ENCODE assay signal across 8 cellular contexts in the genomic region with DNA sequence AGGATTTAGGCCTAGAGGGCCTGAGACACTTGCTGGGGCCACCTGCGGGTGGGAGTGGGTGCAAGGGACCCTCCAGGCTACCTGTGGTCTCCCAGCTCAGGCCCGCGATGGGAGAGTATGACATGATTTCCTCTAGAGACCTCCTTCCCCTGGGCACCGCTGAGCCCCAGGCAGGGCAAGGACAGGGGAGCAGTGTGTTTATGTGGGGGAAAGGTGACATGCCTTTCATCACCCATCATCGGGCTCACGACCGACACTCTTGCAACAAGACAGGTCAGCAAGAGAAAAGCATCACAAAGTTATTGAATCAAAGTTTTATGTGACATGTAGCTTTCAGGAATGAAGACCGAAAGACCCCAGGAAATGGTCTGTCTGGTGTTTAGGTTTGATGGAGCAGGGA. TPM values are rescaled to one million over a fixed set of nuclear protein-coding genes. Genes with fewer than 3 reads are reported as not detected.
A peak's percentile ranks its signal among the peaks of the same experiment; 100 is the strongest.
DNase-seq lines count a peak whose midpoint lies in the region; ATAC-seq and TF ChIP-seq lines count a peak whose summit lies in the region.

No MANE protein-coding gene starts in this region.

- 32% methylated on average over 8 of the region's 8 CpGs for whole genome bisulfite sequencing in liver
- 96% methylated on average over 6 of the region's 8 CpGs for WGBS in mammary epithelial cell (ENCODE audit: low coverage, missing lambda C conversion rate)

- H3K9ac ChIP-seq in liver (ENCODE audit: low read depth in 1 of 2, low read length in 2 of 2) (peak overlapping the region; percentile 62 to 73), mammary epithelial cell (ENCODE audit: insufficient read depth, low read length) (no peak overlapping the region)

- peaks cover 19% of the 10 kb centered on the region for H3K36me3 Mint-ChIP-seq in activated naive CD4-positive, alpha-beta T cell treated with anti-CD3 and anti-CD28 coated beads, Interleukin-2, amount 10 ng/mL, durations not matched to agents 7 days and 5 days
- peaks cover 41% of the 10 kb centered on the region for H3K36me3 Mint-ChIP-seq in activated naive CD8-positive, alpha-beta T cell treated with anti-CD3 and anti-CD28 coated beads for 36 hours

- no peak for TF ChIP-seq RAD21 in liver (IDR thresholded peaks at IDR 0.05)

- H3K9me3 Mint-ChIP-seq in activated naive CD4-positive, alpha-beta T cell treated with anti-CD3 and anti-CD28 coated beads, Interleukin-2, amount 10 ng/mL, durations not matched to agents 7 days and 5 days: no peaks in the 10 kb centered on the region
- no peaks in the 10 kb centered on the region for H3K9me3 Mint-ChIP-seq in activated naive CD8-positive, alpha-beta T cell treated with anti-CD3 and anti-CD28 coated beads for 36 hours

- DNase-seq in activated naive CD4-positive, alpha-beta T cell treated with anti-CD3 and anti-CD28 coated beads, Interleukin-2, amount 10 ng/mL, durations not matched to agents 7 days and 5 days: no peak
- DNase-seq in activated naive CD4-positive, alpha-beta T cell treated with anti-CD3 and anti-CD28 coated beads, Interleukin-2, amount 50 U/mL, for 16 hours: no peak
- DNase-seq in activated naive CD8-positive, alpha-beta T cell treated with anti-CD3 and anti-CD28 coated beads for 36 hours: no peak
- no peak for DNase-seq in upper lobe of right lung
- no peak for DNase-seq in DMS114 treated with DMSO at 0.1 percent for 48 hours (lab: John Stamatoyannopoulos, UW; ENCODE audit: unreplicated experiment)
- DNase-seq in mammary epithelial cell: no peak
- DNase-seq in SKM-1 (lab: John Stamatoyannopoulos, UW; ENCODE audit: unreplicated experiment): no peak

- dilution Hi-C loops in mammary epithelial cell (cut with HindIII; ENCODE audit: low sequenced_read_pairs): no loop called here

- no peaks in the 10 kb centered on the region for H3K27me3 ChIP-seq in liver (ENCODE audit: control insufficient read depth in 4 of 4, insufficient read depth in 4 of 4, low read length in 3 of 4)
- no peaks in the 10 kb centered on the region for H3K27me3 ChIP-seq in upper lobe of right lung
- H3K27me3 ChIP-seq in mammary epithelial cell (ENCODE audit: insufficient read depth, low read length): no peaks in the 10 kb centered on the region

- peak overlapping the region; percentile 89 for H3K27ac Mint-ChIP-seq in activated naive CD4-positive, alpha-beta T cell treated with anti-CD3 and anti-CD28 coated beads, Interleukin-2, amount 10 ng/mL, durations not matched to agents 7 days and 5 days
- H3K27ac Mint-ChIP-seq in activated naive CD8-positive, alpha-beta T cell treated with anti-CD3 and anti-CD28 coated beads for 36 hours: peak overlapping the region; percentile 74

- H4K20me1 ChIP-seq in mammary epithelial cell (ENCODE audit: insufficient read depth, low read length): no peaks in the 10 kb centered on the region

- CTCF ChIA-PET in activated naive CD4-positive, alpha-beta T cell treated with anti-CD3 and anti-CD28 coated beads, Interleukin-2, amount 10 ng/mL, durations not matched to agents 7 days and 5 days (lab: Charles Lee): interaction anchor here (1.2 to 3.3 kb wide), 6 partner anchors 9 to 29 kb away, joined by 4 to 40 read pairs (median 7); no protein-coding TSS in a partner anchor
- CTCF ChIA-PET in mammary epithelial cell (lab: Charles Lee; ENCODE audit: low non-redundant PET): no interaction called here

- TF ChIP-seq CTCF in liver (IDR thresholded peaks at IDR 0.05; ENCODE audit: low read depth, low read length, missing input control): no peak
- TF ChIP-seq CTCF in upper lobe of right lung (IDR thresholded peaks at IDR 0.05): no peak
- TF ChIP-seq CTCF in mammary epithelial cell (conservative IDR thresholded peaks at IDR 0.05 in 1 of 2, IDR thresholded peaks at IDR 0.05 in 1 of 2; ENCODE audit: extremely low read depth in 1 of 2, insufficient read depth in 1 of 2, low read depth in 1 of 2, low read length in 2 of 2): no peak

- no TSS peak for BruUV-seq in mammary epithelial cell (replicated peaks; lab: Mats Ljungman, UMichigan)

- no peak overlapping the region for H2AFZ ChIP-seq in mammary epithelial cell (ENCODE audit: low read depth, low read length)

- no peak overlapping the region for H3K4me2 ChIP-seq in mammary epithelial cell (ENCODE audit: insufficient read depth, low read depth, low read length)

- H3K4me3 ChIP-seq in liver (ENCODE audit: low read depth in 1 of 3, low read length in 3 of 3) (no peak overlapping the region), upper lobe of right lung (no peak overlapping the region), mammary epithelial cell (replicated peaks in 1 of 3; ENCODE audit: insufficient read depth in 1 of 3, low read depth in 2 of 3, low read length in 3 of 3) (no peak overlapping the region)

- H3K9me3 ChIP-seq in liver (ENCODE audit: control insufficient read depth in 4 of 4, low read length in 3 of 4): no peaks in the 10 kb centered on the region
- H3K9me3 ChIP-seq in upper lobe of right lung: no peaks in the 10 kb centered on the region
- no peaks in the 10 kb centered on the region for H3K9me3 ChIP-seq in mammary epithelial cell (replicated peaks; ENCODE audit: insufficient read depth, low read length)

- H3K79me2 ChIP-seq in mammary epithelial cell (ENCODE audit: insufficient read depth, low read length): peaks cover 83% of the 10 kb centered on the region

- peaks cover 0 to 5% (median 2%) of the 10 kb centered on the region in 4 donors for H3K36me3 ChIP-seq in liver (ENCODE audit: control insufficient read depth in 4 of 4, insufficient read depth in 3 of 4, low read depth in 1 of 4, low read length in 3 of 4)
- H3K36me3 ChIP-seq in upper lobe of right lung: peaks cover 14% of the 10 kb centered on the region
- H3K36me3 ChIP-seq in mammary epithelial cell (ENCODE audit: insufficient read depth, low read length): peaks cover 9% of the 10 kb centered on the region

- no peak overlapping the region for H3K4me3 Mint-ChIP-seq in activated naive CD4-positive, alpha-beta T cell treated with anti-CD3 and anti-CD28 coated beads, Interleukin-2, amount 10 ng/mL, durations not matched to agents 7 days and 5 days
- peak overlapping the region; percentile 35 for H3K4me3 Mint-ChIP-seq in activated naive CD8-positive, alpha-beta T cell treated with anti-CD3 and anti-CD28 coated beads for 36 hours

- peaks cover 21 to 52% (median 41%) of the 10 kb centered on the region in 4 donors for H3K4me1 ChIP-seq in liver (ENCODE audit: control insufficient read depth in 4 of 4, insufficient read depth in 4 of 4, low read length in 3 of 4)
- H3K4me1 ChIP-seq in upper lobe of right lung: peaks cover 50% of the 10 kb centered on the region
- H3K4me1 ChIP-seq in mammary epithelial cell (ENCODE audit: insufficient read depth, low read length): peaks cover 5% of the 10 kb centered on the region

- ATAC-seq in upper lobe of right lung: no peak

- in situ Hi-C loops in mammary epithelial cell (cut with MboI; ENCODE audit: low sequenced_read_pairs in 2 of 2): no loop called here

- intact Hi-C loops in upper lobe of right lung (cut with DNase I) (no loop called here), mammary epithelial cell (cut with micrococcal nuclease) (no loop called here)

- H3K27me3 Mint-ChIP-seq in activated naive CD4-positive, alpha-beta T cell treated with anti-CD3 and anti-CD28 coated beads, Interleukin-2, amount 10 ng/mL, durations not matched to agents 7 days and 5 days: no peaks in the 10 kb centered on the region
- H3K27me3 Mint-ChIP-seq in activated naive CD8-positive, alpha-beta T cell treated with anti-CD3 and anti-CD28 coated beads for 36 hours: no peaks in the 10 kb centered on the region

- H3K4me1 Mint-ChIP-seq in activated naive CD4-positive, alpha-beta T cell treated with anti-CD3 and anti-CD28 coated beads, Interleukin-2, amount 10 ng/mL, durations not matched to agents 7 days and 5 days: peaks cover 76% of the 10 kb centered on the region
- H3K4me1 Mint-ChIP-seq in activated naive CD8-positive, alpha-beta T cell treated with anti-CD3 and anti-CD28 coated beads for 36 hours: peaks cover 56% of the 10 kb centered on the region

- H3K27ac ChIP-seq in liver (ENCODE audit: low read depth in 1 of 2, low read length in 2 of 2): peak overlapping the region; percentile 90 to 95
- H3K27ac ChIP-seq in upper lobe of right lung: peak overlapping the region; percentile 24
- no peak overlapping the region for H3K27ac ChIP-seq in mammary epithelial cell (ENCODE audit: insufficient read depth, low read depth, low read length)

TF ChIP-seq in liver, 16 proteins besides CTCF, POLR2A, EP300 and RAD21 (continues in another document):
- TF ChIP-seq RXRA (IDR thresholded peaks at IDR 0.05) (peak; percentile 82 to 91), GABPA (IDR thresholded peaks at IDR 0.05 in 1 of 2, conservative IDR thresholded peaks at IDR 0.05 in 1 of 2) (no peak), JUND (IDR thresholded peaks at IDR 0.05) (peak; percentile 44 to 69), HNF4A (conservative IDR thresholded peaks at IDR 0.05) (peak; percentile 17 to 39), SP1 (IDR thresholded peaks at IDR 0.05) (peak; percentile 74)
- TF ChIP-seq, protein P1, sequence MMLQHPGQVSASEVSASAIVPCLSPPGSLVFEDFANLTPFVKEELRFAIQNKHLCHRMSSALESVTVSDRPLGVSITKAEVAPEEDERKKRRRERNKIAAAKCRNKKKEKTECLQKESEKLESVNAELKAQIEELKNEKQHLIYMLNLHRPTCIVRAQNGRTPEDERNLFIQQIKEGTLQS (IDR thresholded peaks at IDR 0.05): peak; percentile 59

RNA-seq across cellular contexts. Expression of gene SH2B3, which starts 19.9 kb away (rescaled TPM):
- total RNA-seq in activated naive CD8-positive, alpha-beta T cell treated with anti-CD3 and anti-CD28 coated beads for 36 hours: 10 to 100 TPM; 58.5 to 59.4 TPM
- total RNA-seq in liver (10 to 100 TPM; 10.7 to 18.7 TPM), upper lobe of right lung (47.1 TPM), mammary epithelial cell (10 to 100 TPM; 11.7 to 15.8 TPM)
- polyA plus RNA-seq in liver (1 to 10 TPM; 4.4 to 6.9 TPM), mammary epithelial cell (18.1 TPM)
- 20.3 TPM for polyA minus RNA-seq in mammary epithelial cell

RNA-seq across cellular contexts. Expression of gene PHETA1, which starts 56.8 kb away (rescaled TPM):
- 1 to 10 TPM; 2.0 to 2.4 TPM for total RNA-seq in activated naive CD8-positive, alpha-beta T cell treated with anti-CD3 and anti-CD28 coated beads for 36 hours
- 1 to 10 TPM; 2.4 to 5.7 TPM for total RNA-seq in liver
- 1 to 10 TPM; 2.5 to 5.4 TPM for polyA plus RNA-seq in liver
- 25.3 TPM for total RNA-seq in upper lobe of right lung
- total RNA-seq in mammary epithelial cell: 1 to 10 TPM; 6.8 to 6.9 TPM
- 3.8 TPM for polyA plus RNA-seq in mammary epithelial cell
- 4.3 TPM for polyA minus RNA-seq in mammary epithelial cell
